In the genomic region with DNA sequence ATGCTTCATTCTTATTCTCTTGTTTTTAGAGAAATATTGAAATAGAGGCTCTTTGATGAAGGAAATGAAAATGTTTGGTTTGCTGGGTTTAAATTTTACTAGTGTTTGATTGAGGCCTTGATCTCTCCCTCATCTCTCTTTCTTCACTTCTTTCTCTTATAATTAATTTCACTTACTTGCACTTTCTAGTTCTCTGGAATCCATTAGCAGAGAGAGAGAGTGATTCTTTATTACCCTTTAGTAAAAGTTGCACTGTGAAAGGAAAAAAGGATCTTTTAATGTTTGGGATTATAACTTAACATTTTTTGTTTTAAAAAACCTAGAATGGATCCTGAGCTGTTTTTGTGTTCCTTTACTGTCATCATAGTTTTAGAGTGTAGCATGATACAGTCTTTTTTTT, we compare ENCODE assay signal across 25 cellular contexts. TPM values are rescaled to one million over a fixed set of nuclear protein-coding genes. Genes with fewer than 3 reads are reported as not detected.
A peak's percentile ranks its signal among the peaks of the same experiment; 100 is the strongest.
DNase-seq lines count a peak whose midpoint lies in the region; ATAC-seq lines count a peak whose summit lies in the region.
"Had no signal": no experiment of that assay in that cellular context is flagged by ENCODE, and none has a peak within 500 bp of the region (broad histone marks: within the 10 kb centered on the region; RNA-seq: fewer than 3 reads in every experiment).

No MANE protein-coding gene starts in this region.

- no peak overlapping the region for H2BK15ac ChIP-seq in mesenchymal stem cell (ENCODE audit: low read depth, poor library complexity, severe bottlenecking)

- no peak for DNase-seq in activated naive CD4-positive, alpha-beta T cell treated with anti-CD3 and anti-CD28 coated beads, Interleukin-2, amount 50 U/mL, for 72 hours (ENCODE audit: low spot score in 2 of 2)
- DNase-seq in mesenchymal stem cell (no peak), SW 1271 (lab: John Stamatoyannopoulos, UW) (no peak), NAMALWA (ENCODE audit: low spot score) (no peak)
- no peak for DNase-seq in stimulated activated CD4-positive, alpha-beta T cell treated with anti-CD3 and anti-CD28 coated beads, Interleukin-4, amount 100 ng/mL, for 24 hours
- DNase-seq: ACHN; activated CD4-positive, alpha-beta memory T cell treated with anti-CD3 and anti-CD28 coated beads for 36 hours; activated gamma-delta T cell; Caco-2; MM.1S; NCI-H1436; NCI-H774; right cardiac atrium; stimulated activated CD4-positive, alpha-beta T cell treated with anti-CD3 and anti-CD28 coated beads, Interleukin-12 subunit alpha, Interleukin-12 subunit beta, amount 100 ng/mL, for 4 hours; stimulated activated CD4-positive, alpha-beta T cell treated with anti-CD3 and anti-CD28 coated beads, Interleukin-4, amount 100 ng/mL, for 1 hour; stimulated activated naive CD8-positive, alpha-beta T cell treated with anti-CD3 and anti-CD28 coated beads, Interleukin-15, Interleukin-2, amounts not matched to agents 100 U/mL and 50 U/mL, for 24 hours; T-helper 1 cell had no signal

- no peak overlapping the region for H2BK12ac ChIP-seq in mesenchymal stem cell (ENCODE audit: low read length in 2 of 2)

- H3K23ac ChIP-seq in mesenchymal stem cell (ENCODE audit: low read length in 2 of 2) = no peak overlapping the region

- H3K4me3 Mint-ChIP-seq in activated naive CD4-positive, alpha-beta T cell treated with anti-CD3 and anti-CD28 coated beads, Interleukin-2, amount 50 U/mL, for 24 hours = no peak overlapping the region
- H3K4me3 Mint-ChIP-seq in activated naive CD8-positive, alpha-beta T cell = no peak overlapping the region
- H3K4me3 Mint-ChIP-seq: activated CD4-positive, alpha-beta memory T cell treated with anti-CD3 and anti-CD28 coated beads for 36 hours; neural crest cell had no signal

- peaks cover 68% of the 10 kb centered on the region for H3K4me1 Mint-ChIP-seq in activated naive CD4-positive, alpha-beta T cell treated with anti-CD3 and anti-CD28 coated beads, Interleukin-2, amount 50 U/mL, for 24 hours
- peaks cover 63% of the 10 kb centered on the region for H3K4me1 Mint-ChIP-seq in activated naive CD8-positive, alpha-beta T cell (ENCODE audit: low read depth)

- H3K79me1 ChIP-seq in mesenchymal stem cell (replicated peaks; ENCODE audit: low read length, poor library complexity, severe bottlenecking) = peaks cover 3% of the 10 kb centered on the region

- peaks cover 10% of the 10 kb centered on the region for H3K36me3 Mint-ChIP-seq in activated naive CD4-positive, alpha-beta T cell treated with anti-CD3 and anti-CD28 coated beads, Interleukin-2, amount 50 U/mL, for 24 hours
- H3K36me3 Mint-ChIP-seq in activated naive CD4-positive, alpha-beta T cell treated with anti-CD3 and anti-CD28 coated beads, Interleukin-2, amount 50 U/mL, for 72 hours = peaks cover 0 to under 1% of the 10 kb centered on the region in 2 donors
- peaks cover 6% of the 10 kb centered on the region for H3K36me3 Mint-ChIP-seq in activated naive CD8-positive, alpha-beta T cell

- no peaks in the 10 kb centered on the region for H3K27me3 Mint-ChIP-seq in activated naive CD4-positive, alpha-beta T cell treated with anti-CD3 and anti-CD28 coated beads, Interleukin-2, amount 50 U/mL, for 24 hours
- H3K27me3 Mint-ChIP-seq in activated naive CD8-positive, alpha-beta T cell = no peaks in the 10 kb centered on the region
- H3K27me3 Mint-ChIP-seq: activated CD4-positive, alpha-beta memory T cell treated with anti-CD3 and anti-CD28 coated beads for 36 hours had no signal

- H3K9me3 Mint-ChIP-seq in activated naive CD4-positive, alpha-beta T cell treated with anti-CD3 and anti-CD28 coated beads, Interleukin-2, amount 50 U/mL, for 24 hours = no peaks in the 10 kb centered on the region
- no peaks in the 10 kb centered on the region for H3K9me3 Mint-ChIP-seq in activated naive CD4-positive, alpha-beta T cell treated with anti-CD3 and anti-CD28 coated beads, Interleukin-2, amount 50 U/mL, for 72 hours
- no peaks in the 10 kb centered on the region for H3K9me3 Mint-ChIP-seq in activated naive CD8-positive, alpha-beta T cell (ENCODE audit: low read depth)
- H3K9me3 Mint-ChIP-seq: activated CD4-positive, alpha-beta memory T cell treated with anti-CD3 and anti-CD28 coated beads for 36 hours; neural crest cell had no signal

- no peak overlapping the region for H3K18ac ChIP-seq in mesenchymal stem cell (ENCODE audit: low read depth in 1 of 2, low read length in 2 of 2)

- no peaks in the 10 kb centered on the region for H3K4me1 ChIP-seq in mesenchymal stem cell (ENCODE audit: control insufficient read depth, insufficient read depth, low read depth, low read length)
- H3K4me1 ChIP-seq: Caco-2 had no signal

- no peak overlapping the region for H3K27ac ChIP-seq in mesenchymal stem cell (ENCODE audit: low read length, poor library complexity, severe bottlenecking)

- H2BK5ac ChIP-seq in mesenchymal stem cell (ENCODE audit: low read depth, low read length, poor library complexity, severe bottlenecking) = no peak overlapping the region

- H2AFZ ChIP-seq in mesenchymal stem cell (ENCODE audit: low read depth, low read length) = no peak overlapping the region

- H3K4me2 ChIP-seq in mesenchymal stem cell (ENCODE audit: low read length, poor library complexity, severe bottlenecking) = no peak overlapping the region

- no peak for ATAC-seq in activated naive CD4-positive, alpha-beta T cell treated with anti-CD3 and anti-CD28 coated beads, Interleukin-2, amount 50 U/mL, for 72 hours
- no peak for ATAC-seq in HG02610 (IDR thresholded peaks at IDR 0.05; ENCODE audit: unreplicated experiment)
- ATAC-seq: activated CD4-positive, CD25-positive, alpha-beta regulatory T cell treated with anti-CD3 and anti-CD28 coated beads, Interleukin-2, amount 50 U/mL, for 24 hours; K562; right cardiac atrium; stimulated activated naive CD8-positive, alpha-beta T cell treated with anti-CD3 and anti-CD28 coated beads, Interleukin-15, Interleukin-2, amounts not matched to agents 100 U/mL and 50 U/mL, for 24 hours had no signal

- no peaks in the 10 kb centered on the region for H3K9me3 ChIP-seq in mesenchymal stem cell (ENCODE audit: control insufficient read depth, low read length)
- H3K9me3 ChIP-seq: Caco-2, HAP-1 had no signal

- no peak overlapping the region for H3K4ac ChIP-seq in mesenchymal stem cell (ENCODE audit: low read depth in 1 of 2, low read length in 2 of 2)

- no peak overlapping the region for H4K91ac ChIP-seq in mesenchymal stem cell (ENCODE audit: low read length)

- no peaks in the 10 kb centered on the region for H3K36me3 ChIP-seq in mesenchymal stem cell (ENCODE audit: control insufficient read depth in 1 of 2, insufficient read depth in 2 of 2, low read depth in 1 of 2, low read length in 2 of 2)
- H3K36me3 ChIP-seq: HAP-1 had no signal

- H3K27ac Mint-ChIP-seq in activated naive CD4-positive, alpha-beta T cell treated with anti-CD3 and anti-CD28 coated beads, Interleukin-2, amount 50 U/mL, for 24 hours = peak overlapping the region; percentile 17
- H3K27ac Mint-ChIP-seq in activated naive CD4-positive, alpha-beta T cell treated with anti-CD3 and anti-CD28 coated beads, Interleukin-2, amount 50 U/mL, for 72 hours = no peak overlapping the region
- peak overlapping the region; percentile 58 for H3K27ac Mint-ChIP-seq in activated naive CD8-positive, alpha-beta T cell
- H3K27ac Mint-ChIP-seq: activated CD4-positive, alpha-beta memory T cell treated with anti-CD3 and anti-CD28 coated beads for 36 hours had no signal

- H2BK120ac ChIP-seq in mesenchymal stem cell (ENCODE audit: low read depth, low read length) = no peak overlapping the region

- H3K9ac ChIP-seq in mesenchymal stem cell (ENCODE audit: low read length) = peak overlapping the region; percentile 39

- no peak overlapping the region for H3K4me3 ChIP-seq in mesenchymal stem cell (ENCODE audit: insufficient read depth in 1 of 2, low read depth in 1 of 2, low read length in 2 of 2)
- H3K4me3 ChIP-seq: HAP-1, K562, lung had no signal

- no peak overlapping the region for H4K8ac ChIP-seq in mesenchymal stem cell (ENCODE audit: low read length)

- no peak overlapping the region for H2AK5ac ChIP-seq in mesenchymal stem cell (ENCODE audit: low read length, severe bottlenecking)

- no peaks in the 10 kb centered on the region for H3K27me3 ChIP-seq in mesenchymal stem cell (ENCODE audit: control insufficient read depth in 1 of 2, insufficient read depth in 1 of 2, low read length in 2 of 2)

- no peak overlapping the region for H3K14ac ChIP-seq in mesenchymal stem cell (ENCODE audit: low read length in 2 of 2)

RNA-seq across cellular contexts. Expression of gene RPRD2, which starts 12.2 kb away (rescaled TPM):
- total RNA-seq in activated naive CD4-positive, alpha-beta T cell treated with anti-CD3 and anti-CD28 coated beads, Interleukin-2, amount 50 U/mL, for 72 hours = 10 to 100 TPM; 23.1 to 26.0 TPM
- 13.9 TPM for polyA plus RNA-seq in mesenchymal stem cell (2013, experiment 1 of 2)
- polyA plus RNA-seq in mesenchymal stem cell (2013, experiment 2 of 2) = 13.3 TPM

RNA-seq across cellular contexts. Expression of gene PRPF3, which starts 54.8 kb away (rescaled TPM):
- total RNA-seq in activated naive CD4-positive, alpha-beta T cell treated with anti-CD3 and anti-CD28 coated beads, Interleukin-2, amount 50 U/mL, for 72 hours = 10 to 100 TPM; 79.0 to 92.0 TPM
- polyA plus RNA-seq in mesenchymal stem cell (2013, experiment 1 of 2) = 30.3 TPM
- polyA plus RNA-seq in mesenchymal stem cell (2013, experiment 2 of 2) = 28.2 TPM

Comparison
In these comparisons a context has a peak if more than half of its experiments do, and no peak if none do; other contexts are left out.
1. H3K27ac Mint-ChIP-seq: peak in activated naive CD4-positive, alpha-beta T cell treated with anti-CD3 and anti-CD28 coated beads, Interleukin-2, amount 50 U/mL, for 24 hours (single experiment) and activated naive CD8-positive, alpha-beta T cell (single experiment); none in activated naive CD4-positive, alpha-beta T cell treated with anti-CD3 and anti-CD28 coated beads, Interleukin-2, amount 50 U/mL, for 72 hours (0 of 2).